In the genomic region with DNA sequence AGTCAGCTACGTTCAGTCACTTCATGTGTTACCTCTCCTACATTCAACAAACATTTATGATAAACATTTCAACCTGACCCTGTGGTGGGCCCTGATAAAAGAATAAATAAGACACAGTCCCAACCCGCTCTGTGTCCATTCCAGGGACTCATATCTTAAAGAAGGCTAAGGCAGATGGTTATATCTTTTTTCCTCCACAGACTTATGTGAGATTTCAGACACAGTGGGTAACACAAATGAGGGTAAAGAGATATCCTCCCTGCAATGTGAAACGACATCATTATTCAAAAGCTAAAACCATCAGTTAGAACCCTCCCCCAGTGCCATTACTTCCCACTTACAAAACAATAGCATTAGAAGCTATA, we compare ENCODE assay signal across 1 cellular context.
TF ChIP-seq lines count a peak whose summit lies in the region.

No MANE protein-coding gene starts in this region.

TF ChIP-seq in GM23338, 12 proteins besides CTCF, POLR2A, EP300 and RAD21 (continued from another document):
- TF ChIP-seq ETS1 (IDR thresholded peaks at IDR 0.05), result no peak
- TF ChIP-seq, protein P1, sequence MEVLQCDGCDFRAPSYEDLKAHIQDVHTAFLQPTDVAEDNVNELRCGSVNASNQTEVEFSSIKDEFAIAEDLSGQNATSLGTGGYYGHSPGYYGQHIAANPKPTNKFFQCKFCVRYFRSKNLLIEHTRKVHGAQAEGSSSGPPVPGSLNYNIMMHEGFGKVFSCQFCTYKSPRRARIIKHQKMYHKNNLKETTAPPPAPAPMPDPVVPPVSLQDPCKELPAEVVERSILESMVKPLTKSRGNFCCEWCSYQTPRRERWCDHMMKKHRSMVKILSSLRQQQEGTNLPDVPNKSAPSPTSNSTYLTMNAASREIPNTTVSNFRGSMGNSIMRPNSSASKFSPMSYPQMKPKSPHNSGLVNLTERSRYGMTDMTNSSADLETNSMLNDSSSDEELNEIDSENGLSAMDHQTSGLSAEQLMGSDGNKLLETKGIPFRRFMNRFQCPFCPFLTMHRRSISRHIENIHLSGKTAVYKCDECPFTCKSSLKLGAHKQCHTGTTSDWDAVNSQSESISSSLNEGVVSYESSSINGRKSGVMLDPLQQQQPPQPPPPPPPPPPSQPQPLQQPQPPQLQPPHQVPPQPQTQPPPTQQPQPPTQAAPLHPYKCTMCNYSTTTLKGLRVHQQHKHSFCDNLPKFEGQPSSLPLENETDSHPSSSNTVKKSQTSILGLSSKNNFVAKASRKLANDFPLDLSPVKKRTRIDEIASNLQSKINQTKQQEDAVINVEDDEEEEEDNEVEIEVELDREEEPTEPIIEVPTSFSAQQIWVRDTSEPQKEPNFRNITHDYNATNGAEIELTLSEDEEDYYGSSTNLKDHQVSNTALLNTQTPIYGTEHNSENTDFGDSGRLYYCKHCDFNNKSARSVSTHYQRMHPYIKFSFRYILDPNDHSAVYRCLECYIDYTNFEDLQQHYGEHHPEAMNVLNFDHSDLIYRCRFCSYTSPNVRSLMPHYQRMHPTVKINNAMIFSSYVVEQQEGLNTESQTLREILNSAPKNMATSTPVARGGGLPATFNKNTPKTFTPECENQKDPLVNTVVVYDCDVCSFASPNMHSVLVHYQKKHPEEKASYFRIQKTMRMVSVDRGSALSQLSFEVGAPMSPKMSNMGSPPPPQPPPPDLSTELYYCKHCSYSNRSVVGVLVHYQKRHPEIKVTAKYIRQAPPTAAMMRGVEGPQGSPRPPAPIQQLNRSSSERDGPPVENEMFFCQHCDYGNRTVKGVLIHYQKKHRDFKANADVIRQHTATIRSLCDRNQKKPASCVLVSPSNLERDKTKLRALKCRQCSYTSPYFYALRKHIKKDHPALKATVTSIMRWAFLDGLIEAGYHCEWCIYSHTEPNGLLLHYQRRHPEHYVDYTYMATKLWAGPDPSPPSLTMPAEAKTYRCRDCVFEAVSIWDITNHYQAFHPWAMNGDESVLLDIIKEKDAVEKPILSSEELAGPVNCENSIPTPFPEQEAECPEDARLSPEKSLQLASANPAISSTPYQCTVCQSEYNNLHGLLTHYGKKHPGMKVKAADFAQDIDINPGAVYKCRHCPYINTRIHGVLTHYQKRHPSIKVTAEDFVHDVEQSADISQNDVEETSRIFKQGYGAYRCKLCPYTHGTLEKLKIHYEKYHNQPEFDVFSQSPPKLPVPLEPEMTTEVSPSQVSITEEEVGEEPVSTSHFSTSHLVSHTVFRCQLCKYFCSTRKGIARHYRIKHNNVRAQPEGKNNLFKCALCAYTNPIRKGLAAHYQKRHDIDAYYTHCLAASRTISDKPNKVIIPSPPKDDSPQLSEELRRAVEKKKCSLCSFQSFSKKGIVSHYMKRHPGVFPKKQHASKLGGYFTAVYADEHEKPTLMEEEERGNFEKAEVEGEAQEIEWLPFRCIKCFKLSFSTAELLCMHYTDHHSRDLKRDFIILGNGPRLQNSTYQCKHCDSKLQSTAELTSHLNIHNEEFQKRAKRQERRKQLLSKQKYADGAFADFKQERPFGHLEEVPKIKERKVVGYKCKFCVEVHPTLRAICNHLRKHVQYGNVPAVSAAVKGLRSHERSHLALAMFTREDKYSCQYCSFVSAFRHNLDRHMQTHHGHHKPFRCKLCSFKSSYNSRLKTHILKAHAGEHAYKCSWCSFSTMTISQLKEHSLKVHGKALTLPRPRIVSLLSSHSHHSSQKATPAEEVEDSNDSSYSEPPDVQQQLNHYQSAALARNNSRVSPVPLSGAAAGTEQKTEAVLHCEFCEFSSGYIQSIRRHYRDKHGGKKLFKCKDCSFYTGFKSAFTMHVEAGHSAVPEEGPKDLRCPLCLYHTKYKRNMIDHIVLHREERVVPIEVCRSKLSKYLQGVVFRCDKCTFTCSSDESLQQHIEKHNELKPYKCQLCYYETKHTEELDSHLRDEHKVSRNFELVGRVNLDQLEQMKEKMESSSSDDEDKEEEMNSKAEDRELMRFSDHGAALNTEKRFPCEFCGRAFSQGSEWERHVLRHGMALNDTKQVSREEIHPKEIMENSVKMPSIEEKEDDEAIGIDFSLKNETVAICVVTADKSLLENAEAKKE (CRISPR knock-in tag; IDR thresholded peaks at IDR 0.05), result no peak
- TF ChIP-seq STAT1 (IDR thresholded peaks at IDR 0.05; ENCODE audit: unreplicated experiment), result no peak
- no peak for TF ChIP-seq EZH2phosphoT487 (IDR thresholded peaks at IDR 0.05; ENCODE audit: unreplicated experiment)
- no peak for TF ChIP-seq ZNF331 (CRISPR knock-in tag; IDR thresholded peaks at IDR 0.05; ENCODE audit: low read depth)
- TF ChIP-seq NANOG (IDR thresholded peaks at IDR 0.05; ENCODE audit: borderline replicate concordance), result no peak
